ENCODE assay signal across 8 cellular contexts in genomic region chr4:176791591-176792347, GRCh38. TPM values are rescaled to one million over a fixed set of nuclear protein-coding genes. Genes with fewer than 3 reads are reported as not detected.
DNase-seq lines count a peak whose midpoint lies in the region; ATAC-seq and TF ChIP-seq lines count a peak whose summit lies in the region.

No MANE protein-coding gene starts in this region.

- peaks cover 10% of the 10 kb centered on the region for H3K4me1 Mint-ChIP-seq in activated naive CD8-positive, alpha-beta T cell treated with anti-CD3 and anti-CD28 coated beads, Interleukin-2, amount 50 U/mL, for 24 hours

- ATAC-seq in HG02623 (IDR thresholded peaks at IDR 0.05; ENCODE audit: unreplicated experiment) (peak; percentile 7), HG03565 (IDR thresholded peaks at IDR 0.05; ENCODE audit: unreplicated experiment) (no peak)
- ATAC-seq in activated naive CD8-positive, alpha-beta T cell treated with anti-CD3 and anti-CD28 coated beads, Interleukin-2, amount 50 U/mL, for 24 hours: no peak

- H3K36me3 ChIP-seq in iPS-18a (ENCODE audit: control insufficient read depth, low read depth, low read length) (no peaks in the 10 kb centered on the region), smooth muscle cell (ENCODE audit: low read depth) (no peaks in the 10 kb centered on the region)

- H3K27ac Mint-ChIP-seq in activated naive CD8-positive, alpha-beta T cell treated with anti-CD3 and anti-CD28 coated beads, Interleukin-2, amount 50 U/mL, for 24 hours: no peak overlapping the region

- H3K9me3 Mint-ChIP-seq in activated naive CD8-positive, alpha-beta T cell treated with anti-CD3 and anti-CD28 coated beads, Interleukin-2, amount 50 U/mL, for 24 hours: no peaks in the 10 kb centered on the region

- peak overlapping the region; percentile 90 for H3K4me2 ChIP-seq in smooth muscle cell

- H3K27me3 ChIP-seq in iPS-18a (ENCODE audit: control insufficient read depth, insufficient read depth, low read length) (peaks cover 32% of the 10 kb centered on the region), smooth muscle cell (ENCODE audit: low read depth) (no peaks in the 10 kb centered on the region)

- peaks cover 49% of the 10 kb centered on the region for H3K27me3 Mint-ChIP-seq in activated naive CD8-positive, alpha-beta T cell treated with anti-CD3 and anti-CD28 coated beads, Interleukin-2, amount 50 U/mL, for 24 hours

- peak overlapping the region; percentile 93 for H2AFZ ChIP-seq in smooth muscle cell (ENCODE audit: low read depth)

- TF ChIP-seq CTCF in GM10266 (IDR thresholded peaks at IDR 0.05; ENCODE audit: control insufficient read depth, insufficient read depth, low read depth, missing control alignments) (no peak), smooth muscle cell (IDR thresholded peaks at IDR 0.05; ENCODE audit: borderline replicate concordance, insufficient read depth, poor library complexity, severe bottlenecking) (no peak)

- H3K9ac ChIP-seq in iPS-18a (ENCODE audit: low read length) (no peak overlapping the region), smooth muscle cell (ENCODE audit: low read depth) (peak overlapping the region; percentile 74)

- H3K9me3 ChIP-seq in iPS-18a (ENCODE audit: control insufficient read depth, low read depth, low read length): no peaks in the 10 kb centered on the region
- no peaks in the 10 kb centered on the region for H3K9me3 ChIP-seq in smooth muscle cell (replicated peaks; ENCODE audit: low read depth)

- H3K4me3 Mint-ChIP-seq in activated naive CD8-positive, alpha-beta T cell treated with anti-CD3 and anti-CD28 coated beads, Interleukin-2, amount 50 U/mL, for 24 hours: peak overlapping the region; percentile 16

- DNase-seq in GM10266 (ENCODE audit: extremely low spot score) (peak; percentile 25), smooth muscle cell (lab: John Stamatoyannopoulos, UW; ENCODE audit: unreplicated experiment) (peak; percentile 40), SW480 (ENCODE audit: low spot score) (no peak), activated gamma-delta T cell (lab: John Stamatoyannopoulos, UW) (no peak)
- DNase-seq in activated naive CD8-positive, alpha-beta T cell treated with anti-CD3 and anti-CD28 coated beads, Interleukin-2, amount 50 U/mL, for 24 hours: no peak

- H3K4me1 ChIP-seq in iPS-18a (ENCODE audit: control insufficient read depth, low read depth, low read length) (no peaks in the 10 kb centered on the region), smooth muscle cell (ENCODE audit: low read depth) (peaks cover 12% of the 10 kb centered on the region)

- no peaks in the 10 kb centered on the region for H4K20me1 ChIP-seq in smooth muscle cell (ENCODE audit: low read depth)

- H3F3A ChIP-seq in smooth muscle cell (ENCODE audit: low read depth): peaks cover 7% of the 10 kb centered on the region

- H3K27ac ChIP-seq in iPS-18a (ENCODE audit: low read length) (no peak overlapping the region), smooth muscle cell (ENCODE audit: low read depth) (peak overlapping the region; percentile 61)

- 5% methylated on average over 43 of the region's 47 CpGs for WGBS in smooth muscle cell (ENCODE audit: low lambda C conversion rate)

- H3K4me3 ChIP-seq in iPS-18a (ENCODE audit: low read length) (peak overlapping the region; percentile 66), smooth muscle cell (peak overlapping the region; percentile 88)

- H3K36me3 Mint-ChIP-seq in activated naive CD8-positive, alpha-beta T cell treated with anti-CD3 and anti-CD28 coated beads, Interleukin-2, amount 50 U/mL, for 24 hours (ENCODE audit: low read depth): no peaks in the 10 kb centered on the region

- peaks cover 46% of the 10 kb centered on the region for H3K79me2 ChIP-seq in smooth muscle cell (ENCODE audit: low read depth)

RNA-seq across cellular contexts. Expression of gene VEGFC, which starts 1.0 kb away (rescaled TPM):
- total RNA-seq in smooth muscle cell: 23.2 and 26.6 TPM in 2 replicates
- polyA plus RNA-seq in smooth muscle cell: 24.5 and 30.0 TPM in 2 replicates

Comparison
In these comparisons a context has a peak if more than half of its experiments do, and no peak if none do; other contexts are left out.
1. DNase-seq: peak in GM10266 (single experiment) and smooth muscle cell (single experiment); none in activated naive CD8-positive, alpha-beta T cell treated with anti-CD3 and anti-CD28 coated beads, Interleukin-2, amount 50 U/mL, for 24 hours (single experiment), SW480 (single experiment) and activated gamma-delta T cell (single experiment).